ENCODE assay signal across 24 cellular contexts in genomic region chr12:114995891-114996290, GRCh38.
A peak's percentile ranks its signal among the peaks of the same experiment; 100 is the strongest.
DNase-seq lines count a peak whose midpoint lies in the region; ATAC-seq and TF ChIP-seq lines count a peak whose summit lies in the region.
"Had no signal": no experiment of that assay in that cellular context is flagged by ENCODE, and none has a peak within 500 bp of the region (broad histone marks: within the 10 kb centered on the region; RNA-seq: fewer than 3 reads in every experiment).

No MANE protein-coding gene starts in this region.

- DNase-seq in ELR (ENCODE audit: low read depth) = peak; percentile 55
- peak; percentile 48 for DNase-seq in M059J (ENCODE audit: low read depth)
- peak; percentile 78 for DNase-seq in astrocyte of the spinal cord (ENCODE audit: low read depth, low spot score)
- DNase-seq in iris pigment epithelial cell (ENCODE audit: low read depth) = peak; percentile 54
- no peak for DNase-seq in nucleus accumbens (lab: John Stamatoyannopoulos, UW)
- DNase-seq in NCI-H1694 (lab: John Stamatoyannopoulos, UW) = no peak
- DNase-seq: ACHN; activated B cell treated with CpG ODN at 0.5 μM for 24 hours; activated CD4-positive, alpha-beta T cell treated with anti-CD3 and anti-CD28 coated beads, Interleukin-2, amount 10 ng/mL, durations not matched to agents 7 days and 5 days; activated effector memory CD4-positive, alpha-beta T cell treated with Interleukin-2 at 50 U/mL for 16 hours; CD8-positive, alpha-beta T cell; effector memory CD4-positive, alpha-beta T cell; KG1; NCI-H1436; NCI-H510A; ovary; stimulated activated naive B cell treated with anti-CD40 and anti-IgM and Interleukin-4, amounts not matched to agents 10 μg/mL and 1 μg/mL and 100 μg/mL, for 72 hours; T-cell had no signal

- no peak overlapping the region for H3K4me3 ChIP-seq in astrocyte of the spinal cord (ENCODE audit: low read depth, low read length)
- H3K4me3 ChIP-seq: cardiac muscle cell, coronary artery, lung, ovary had no signal

- TF ChIP-seq CTCF in astrocyte of the spinal cord (IDR thresholded peaks at IDR 0.05; ENCODE audit: low read depth, low read length) = no peak

- in situ Hi-C loops in astrocyte of the spinal cord (cut with HindIII; ENCODE audit: low sequenced_read_pairs) = no loop called here

- no peak for ATAC-seq in HG03025 (IDR thresholded peaks at IDR 0.05; ENCODE audit: low FRiP score, unreplicated experiment)
- no peak for ATAC-seq in HG02852 (IDR thresholded peaks at IDR 0.05; ENCODE audit: unreplicated experiment)
- ATAC-seq: activated naive CD4-positive, alpha-beta T cell treated with anti-CD3 and anti-CD28 coated beads, Interleukin-2, amount 50 U/mL, for 72 hours; CD8-positive, alpha-beta T cell; stimulated activated naive B cell treated with anti-CD40 and anti-IgM and Interleukin-4, amounts not matched to agents 10 μg/mL and 1 μg/mL and 100 μg/mL, for 72 hours; T-cell had no signal

Comparison
In these comparisons a context has a peak if more than half of its experiments do, and no peak if none do; other contexts are left out.
1. DNase-seq: peak in ELR (single experiment), M059J (single experiment), astrocyte of the spinal cord (single experiment) and iris pigment epithelial cell (single experiment); none in nucleus accumbens (0 of 56) and NCI-H1694 (single experiment).